In the genomic region with DNA sequence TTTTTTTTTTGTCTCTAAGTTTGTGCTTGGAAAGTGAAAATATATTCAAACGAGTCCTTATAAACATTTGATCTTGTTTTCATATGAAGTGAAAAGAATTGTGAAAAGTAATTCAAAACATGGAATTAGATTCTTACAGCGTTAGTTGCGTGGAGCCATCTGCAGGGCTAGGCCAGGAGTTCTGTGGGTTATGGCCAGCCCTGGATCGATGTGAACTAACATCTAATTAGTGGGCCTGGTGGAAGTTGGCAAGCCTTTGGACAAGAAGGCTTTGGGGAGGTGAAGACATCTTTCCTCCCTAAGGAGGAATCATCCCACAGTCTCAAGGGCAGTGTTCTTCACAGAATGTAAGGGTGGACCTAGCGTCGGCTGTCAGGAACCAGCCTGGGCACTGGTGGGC, we compare ENCODE assay signal across 22 cellular contexts. TPM values are rescaled to one million over a fixed set of nuclear protein-coding genes. Genes with fewer than 3 reads are reported as not detected.
DNase-seq lines count a peak whose midpoint lies in the region; ATAC-seq and TF ChIP-seq lines count a peak whose summit lies in the region.
"Had no signal": no experiment of that assay in that cellular context is flagged by ENCODE, and none has a peak within 500 bp of the region (broad histone marks: within the 10 kb centered on the region; RNA-seq: fewer than 3 reads in every experiment).

No MANE protein-coding gene starts in this region.

- H3K36me3 ChIP-seq in ovary (no peaks in the 10 kb centered on the region), adrenal gland (replicated peaks in 1 of 2) (no peaks in the 10 kb centered on the region)
- H3K36me3 ChIP-seq: neural progenitor cell, right atrium auricular region had no signal

- DNase-seq in DMS 273 (lab: John Stamatoyannopoulos, UW; ENCODE audit: unreplicated experiment) (peak; percentile 22), DMS 273 treated with DMSO at 0.1 percent for 48 hours (lab: John Stamatoyannopoulos, UW) (no peak), fibroblast of villous mesenchyme (ENCODE audit: low read depth) (no peak), ovary (no peak), medulla oblongata (ENCODE audit: extremely low spot score) (no peak), adrenal gland (no peak)
- DNase-seq: C1 segment of cervical spinal cord; caudate nucleus; DMS53; MG63; NCI-H82; stimulated activated naive CD8-positive, alpha-beta T cell treated with anti-CD3 and anti-CD28 coated beads, Interleukin-15, Interleukin-2, amounts not matched to agents 100 U/mL and 50 U/mL, for 24 hours; T1000 had no signal

- TF ChIP-seq EP300 in ovary (IDR thresholded peaks at IDR 0.05) = no peak

- H3K4me1 ChIP-seq in ovary (ENCODE audit: insufficient read depth) (peaks cover 29% of the 10 kb centered on the region), adrenal gland (replicated peaks in 1 of 2) (peaks cover 0 to 38% of the 10 kb centered on the region in 2 donors)

- peak overlapping the region; percentile 25 to 33 for H3K27ac ChIP-seq in ovary
- H3K27ac ChIP-seq in adrenal gland = peak overlapping the region in 1 of 5 donors; percentile 11
- H3K27ac ChIP-seq: 22Rv1, neural progenitor cell had no signal

- H3K4me3 ChIP-seq in fibroblast of villous mesenchyme (ENCODE audit: low read depth, low read length) = no peak overlapping the region
- H3K4me3 ChIP-seq in ovary = peak overlapping the region; percentile 2
- no peak overlapping the region for H3K4me3 ChIP-seq in adrenal gland
- H3K4me3 ChIP-seq: neural progenitor cell, right atrium auricular region had no signal

- intact Hi-C loops in ovary (cut with DNase I) = loop anchor here in 2 of 4 donors (10.0 kb wide), 2 partner anchors 260 to 480 kb away; partner anchors contain the start of gene TEAD1 (in 1 of the 2)
- intact Hi-C loops in adrenal gland (cut with DNase I) = loop anchor here in 1 of 2 donors (10.0 kb wide), 1 partner anchor 480 kb away; no protein-coding TSS in a partner anchor

- H3K9me3 ChIP-seq in ovary = peaks cover 0 to 2% of the 10 kb centered on the region in 2 donors
- H3K9me3 ChIP-seq in adrenal gland (replicated peaks in 1 of 3) = no peaks in the 10 kb centered on the region
- H3K9me3 ChIP-seq: MG63, right atrium auricular region had no signal

- H3K27me3 ChIP-seq in ovary = no peaks in the 10 kb centered on the region
- H3K27me3 ChIP-seq in adrenal gland = no peaks in the 10 kb centered on the region
- H3K27me3 ChIP-seq: MG63, neural progenitor cell, right atrium auricular region had no signal

- TF ChIP-seq POLR2A in ovary (IDR thresholded peaks at IDR 0.05) = no peak
- no peak for TF ChIP-seq POLR2A in adrenal gland (IDR thresholded peaks at IDR 0.05)

- WGBS in ovary, 3 donors = 11 to 19% (median 14%) methylated on average over 6 of the region's 6 CpGs
- WGBS in adrenal gland, 4 donors = 81 to 91% (median 90%) methylated on average over 4 to 6 of the region's 6 CpGs

- peak; percentile 3 for TF ChIP-seq CTCF in fibroblast of villous mesenchyme (IDR thresholded peaks at IDR 0.05; ENCODE audit: insufficient read depth, low read depth, low read length)
- no peak for TF ChIP-seq CTCF in ovary (IDR thresholded peaks at IDR 0.05)
- TF ChIP-seq CTCF in adrenal gland (IDR thresholded peaks at IDR 0.05) = no peak

- ATAC-seq in GM18519 (IDR thresholded peaks at IDR 0.05; ENCODE audit: low FRiP score, unreplicated experiment) (no peak), HG02981 (IDR thresholded peaks at IDR 0.05; ENCODE audit: unreplicated experiment) (no peak)
- ATAC-seq: activated CD4-positive, CD25-positive, alpha-beta regulatory T cell treated with anti-CD3 and anti-CD28 coated beads, Interleukin-2, amount 50 U/mL, for 24 hours; Panc1; stimulated activated naive CD8-positive, alpha-beta T cell treated with anti-CD3 and anti-CD28 coated beads, Interleukin-15, Interleukin-2, amounts not matched to agents 100 U/mL and 50 U/mL, for 24 hours had no signal

RNA-seq across cellular contexts. Expression of gene PARVA, which starts 37.3 kb away (rescaled TPM):
- total RNA-seq in fibroblast of villous mesenchyme = 72.5 and 76.4 TPM in 2 replicates
- total RNA-seq in ovary = 100 to 1,000 TPM in 2 of 7 donors, 10 to 100 TPM in 5; 28.4 to 107 (median 89.8) TPM
- 100 to 1,000 TPM in 1 of 2 donors, 10 to 100 TPM in 1; 37.7 to 126 TPM for polyA plus RNA-seq in ovary
- total RNA-seq in adrenal gland = 10 to 100 TPM; 23.3 to 58.9 (median 40.9) TPM
- polyA plus RNA-seq in adrenal gland = 10 to 100 TPM; 13.0 to 33.4 (median 16.9) TPM
- total RNA-seq: activated T-helper 2 cell treated with anti-CD3 and anti-CD28 coated beads, Interferon-gamma antibody, Interleukin-2, Interleukin-4, amounts not matched to agents 10 μg/mL and 5 μg/mL and 100 μg/mL, durations not matched to agents 14 hours and 24 hours and 36 hours had no signal
- polyA plus RNA-seq: IgD-negative memory B cell had no signal
